1 cellular context compared by ENCODE assay signal in genomic region chr1:167722152-167722869, GRCh38.
TF ChIP-seq lines count a peak whose summit lies in the region.

No MANE protein-coding gene starts in this region.

TF ChIP-seq in K562, 482 proteins besides CTCF, POLR2A, EP300 and RAD21 (continued from another document and continues in another):
- TF ChIP-seq MBD1 (CRISPR knock-in tag; IDR thresholded peaks at IDR 0.05) (no peak), BDP1 (IDR thresholded peaks at IDR 0.05; ENCODE audit: insufficient read depth, insufficient read length) (no peak), TCFL5 (CRISPR knock-in tag; conservative IDR thresholded peaks at IDR 0.05) (no peak), CREBBP (IDR thresholded peaks at IDR 0.05; ENCODE audit: low read depth, low read length) (no peak), ERF (CRISPR knock-in tag; IDR thresholded peaks at IDR 0.05) (no peak), PTRF (tag; IDR thresholded peaks at IDR 0.05) (no peak), SLC30A9 (CRISPR knock-in tag; IDR thresholded peaks at IDR 0.05) (no peak), SRSF3 (IDR thresholded peaks at IDR 0.05; ENCODE audit: insufficient read depth, low read length) (no peak), SPI1 (IDR thresholded peaks at IDR 0.05; ENCODE audit: borderline replicate concordance, low read depth, low read length) (no peak), NKRF (IDR thresholded peaks at IDR 0.05; ENCODE audit: borderline replicate concordance) (peak; percentile 62; the same call in 1 of the 2 replicates), ZNF280B (CRISPR knock-in tag; IDR thresholded peaks at IDR 0.05) (no peak), HSF4 (CRISPR knock-in tag; IDR thresholded peaks at IDR 0.05; ENCODE audit: borderline replicate concordance) (no peak), ZNF212 (CRISPR knock-in tag; IDR thresholded peaks at IDR 0.05) (no peak), STAG1 (CRISPR knock-in tag; IDR thresholded peaks at IDR 0.05; ENCODE audit: borderline replicate concordance) (no peak), ZFP30 (CRISPR knock-in tag; IDR thresholded peaks at IDR 0.05; ENCODE audit: borderline replicate concordance) (no peak), ZBTB33 (CRISPR knock-in tag; IDR thresholded peaks at IDR 0.05) (no peak), WHSC1 (IDR thresholded peaks at IDR 0.05; ENCODE audit: low read length) (no peak), ZBED1 (IDR thresholded peaks at IDR 0.05) (no peak), EP400 (IDR thresholded peaks at IDR 0.05) (peak; percentile 55; the same call in 1 of the 2 replicates), NR3C1 (CRISPR knock-in tag; IDR thresholded peaks at IDR 0.05) (no peak), ZFPM2 (CRISPR knock-in tag; IDR thresholded peaks at IDR 0.05) (no peak), ASH1L (IDR thresholded peaks at IDR 0.05; ENCODE audit: borderline replicate concordance, low read depth, partially characterized antibody) (no peak), BRF1 (IDR thresholded peaks at IDR 0.05; ENCODE audit: borderline replicate concordance, extremely low read depth, insufficient read length) (no peak), CSDE1 (IDR thresholded peaks at IDR 0.05) (no peak), SRSF9 (IDR thresholded peaks at IDR 0.05; ENCODE audit: borderline replicate concordance, low read depth, low read length) (no peak), MIER1 (IDR thresholded peaks at IDR 0.05; ENCODE audit: low read depth) (no peak), CHD2 (IDR thresholded peaks at IDR 0.05; ENCODE audit: low read depth, low read length) (no peak), CAMTA2 (CRISPR knock-in tag; conservative IDR thresholded peaks at IDR 0.05) (no peak), ZFP36 (IDR thresholded peaks at IDR 0.05; ENCODE audit: low read depth, low read length, partially characterized antibody) (no peak), PYGO2 (tag; IDR thresholded peaks at IDR 0.05) (no peak), ATF1 (CRISPR knock-in tag; IDR thresholded peaks at IDR 0.05) (no peak), ATF1 (tag; IDR thresholded peaks at IDR 0.05) (no peak), KLF16 (IDR thresholded peaks at IDR 0.05) (no peak), ZNF77 (CRISPR knock-in tag; IDR thresholded peaks at IDR 0.05) (no peak), ILK (tag; IDR thresholded peaks at IDR 0.05; ENCODE audit: borderline replicate concordance, low read depth) (no peak), RAD51 (IDR thresholded peaks at IDR 0.05; ENCODE audit: borderline replicate concordance, low read depth) (no peak), SUPT5H (IDR thresholded peaks at IDR 0.05) (no peak), RFX5 (IDR thresholded peaks at IDR 0.05; ENCODE audit: low read depth, low read length) (no peak), TAF1 (IDR thresholded peaks at IDR 0.05; ENCODE audit: control insufficient read depth, extremely low read depth, insufficient read depth, low read length, severe bottlenecking) (peak; percentile 39)
- TF ChIP-seq, protein P1, sequence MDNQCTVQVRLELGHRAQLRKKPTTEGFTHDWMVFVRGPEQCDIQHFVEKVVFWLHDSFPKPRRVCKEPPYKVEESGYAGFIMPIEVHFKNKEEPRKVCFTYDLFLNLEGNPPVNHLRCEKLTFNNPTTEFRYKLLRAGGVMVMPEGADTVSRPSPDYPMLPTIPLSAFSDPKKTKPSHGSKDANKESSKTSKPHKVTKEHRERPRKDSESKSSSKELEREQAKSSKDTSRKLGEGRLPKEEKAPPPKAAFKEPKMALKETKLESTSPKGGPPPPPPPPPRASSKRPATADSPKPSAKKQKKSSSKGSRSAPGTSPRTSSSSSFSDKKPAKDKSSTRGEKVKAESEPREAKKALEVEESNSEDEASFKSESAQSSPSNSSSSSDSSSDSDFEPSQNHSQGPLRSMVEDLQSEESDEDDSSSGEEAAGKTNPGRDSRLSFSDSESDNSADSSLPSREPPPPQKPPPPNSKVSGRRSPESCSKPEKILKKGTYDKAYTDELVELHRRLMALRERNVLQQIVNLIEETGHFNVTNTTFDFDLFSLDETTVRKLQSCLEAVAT (IDR thresholded peaks at IDR 0.05), result peak; percentile 48 to 74; a peak in 1 of 4 replicates
- TF ChIP-seq, protein P2, sequence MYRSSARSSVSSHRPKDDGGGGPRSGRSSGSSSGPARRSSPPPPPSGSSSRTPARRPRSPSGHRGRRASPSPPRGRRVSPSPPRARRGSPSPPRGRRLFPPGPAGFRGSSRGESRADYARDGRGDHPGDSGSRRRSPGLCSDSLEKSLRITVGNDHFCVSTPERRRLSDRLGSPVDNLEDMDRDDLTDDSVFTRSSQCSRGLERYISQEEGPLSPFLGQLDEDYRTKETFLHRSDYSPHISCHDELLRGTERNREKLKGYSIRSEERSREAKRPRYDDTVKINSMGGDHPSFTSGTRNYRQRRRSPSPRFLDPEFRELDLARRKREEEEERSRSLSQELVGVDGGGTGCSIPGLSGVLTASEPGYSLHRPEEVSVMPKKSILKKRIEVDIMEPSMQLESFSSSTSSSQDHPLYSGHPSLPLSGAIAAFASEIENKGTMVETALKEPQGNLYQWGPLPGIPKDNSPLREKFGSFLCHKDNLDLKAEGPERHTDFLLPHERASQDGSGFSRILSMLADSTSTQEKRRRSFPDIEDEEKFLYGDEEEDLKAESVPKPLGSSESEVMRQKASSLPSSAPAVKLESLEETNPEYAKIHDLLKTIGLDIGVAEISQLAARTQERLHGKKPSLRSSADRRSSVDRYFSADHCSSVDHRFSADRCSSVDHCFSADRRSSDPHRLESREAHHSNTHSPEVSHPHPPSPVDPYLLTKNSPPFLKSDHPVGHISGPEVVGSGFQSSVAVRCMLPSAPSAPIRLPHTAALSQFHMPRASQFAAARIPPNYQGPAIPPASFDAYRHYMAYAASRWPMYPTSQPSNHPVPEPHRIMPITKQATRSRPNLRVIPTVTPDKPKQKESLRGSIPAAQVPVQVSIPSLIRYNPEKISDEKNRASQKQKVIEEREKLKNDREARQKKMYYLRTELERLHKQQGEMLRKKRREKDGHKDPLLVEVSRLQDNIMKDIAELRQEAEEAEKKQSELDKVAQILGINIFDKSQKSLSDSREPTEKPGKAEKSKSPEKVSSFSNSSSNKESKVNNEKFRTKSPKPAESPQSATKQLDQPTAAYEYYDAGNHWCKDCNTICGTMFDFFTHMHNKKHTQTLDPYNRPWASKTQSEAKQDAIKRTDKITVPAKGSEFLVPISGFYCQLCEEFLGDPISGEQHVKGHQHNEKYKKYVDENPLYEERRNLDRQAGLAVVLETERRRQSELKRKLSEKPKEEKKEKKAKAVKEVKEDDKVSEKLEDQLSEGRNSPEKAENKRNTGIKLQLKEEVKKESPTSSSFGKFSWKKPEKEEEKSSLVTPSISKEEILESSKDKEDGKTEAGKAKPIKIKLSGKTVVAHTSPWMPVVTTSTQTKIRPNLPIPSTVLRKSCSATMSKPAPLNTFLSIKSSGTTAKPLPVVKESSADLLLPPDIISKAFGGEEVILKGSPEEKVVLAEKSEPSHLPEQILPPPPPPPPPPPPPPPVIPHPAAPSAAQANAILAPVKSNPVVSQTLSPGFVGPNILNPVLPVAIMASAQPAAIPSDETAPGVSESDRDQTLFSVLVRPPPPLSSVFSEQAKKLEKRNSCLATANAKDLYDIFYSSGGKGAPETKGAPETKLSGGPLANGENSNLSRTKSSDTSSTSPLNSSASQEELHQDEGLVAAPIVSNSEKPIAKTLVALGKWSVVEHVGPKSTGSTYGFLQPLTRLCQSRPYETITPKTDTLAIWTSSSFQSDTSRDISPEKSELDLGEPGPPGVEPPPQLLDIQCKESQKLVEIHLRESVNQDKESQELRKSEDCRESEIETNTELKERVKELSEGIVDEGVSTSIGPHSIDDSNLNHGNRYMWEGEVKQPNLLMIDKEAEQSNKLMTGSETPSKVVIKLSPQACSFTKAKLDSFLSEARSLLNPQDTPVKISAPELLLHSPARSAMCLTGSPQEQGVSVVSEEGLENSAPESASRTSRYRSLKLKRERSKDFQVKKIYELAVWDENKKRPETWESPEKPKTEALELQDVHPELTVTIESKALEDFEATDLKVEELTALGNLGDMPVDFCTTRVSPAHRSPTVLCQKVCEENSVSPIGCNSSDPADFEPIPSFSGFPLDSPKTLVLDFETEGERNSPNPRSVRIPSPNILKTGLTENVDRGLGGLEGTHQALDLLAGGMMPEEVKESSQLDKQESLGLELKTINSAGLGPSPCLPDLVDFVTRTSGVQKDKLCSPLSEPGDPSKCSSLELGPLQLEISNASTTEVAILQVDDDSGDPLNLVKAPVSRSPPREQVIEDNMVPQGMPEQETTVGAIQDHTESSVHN (IDR thresholded peaks at IDR 0.05; ENCODE audit: borderline replicate concordance in 1 of 2, low read depth in 1 of 2), result no peak
- TF ChIP-seq, protein P3, sequence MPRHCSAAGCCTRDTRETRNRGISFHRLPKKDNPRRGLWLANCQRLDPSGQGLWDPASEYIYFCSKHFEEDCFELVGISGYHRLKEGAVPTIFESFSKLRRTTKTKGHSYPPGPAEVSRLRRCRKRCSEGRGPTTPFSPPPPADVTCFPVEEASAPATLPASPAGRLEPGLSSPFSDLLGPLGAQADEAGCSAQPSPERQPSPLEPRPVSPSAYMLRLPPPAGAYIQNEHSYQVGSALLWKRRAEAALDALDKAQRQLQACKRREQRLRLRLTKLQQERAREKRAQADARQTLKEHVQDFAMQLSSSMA (CRISPR knock-in tag; IDR thresholded peaks at IDR 0.05), result 0 out of 2 replicates have a peak, but pooled peaks have one; percentile 13
- TF ChIP-seq, protein P4, sequence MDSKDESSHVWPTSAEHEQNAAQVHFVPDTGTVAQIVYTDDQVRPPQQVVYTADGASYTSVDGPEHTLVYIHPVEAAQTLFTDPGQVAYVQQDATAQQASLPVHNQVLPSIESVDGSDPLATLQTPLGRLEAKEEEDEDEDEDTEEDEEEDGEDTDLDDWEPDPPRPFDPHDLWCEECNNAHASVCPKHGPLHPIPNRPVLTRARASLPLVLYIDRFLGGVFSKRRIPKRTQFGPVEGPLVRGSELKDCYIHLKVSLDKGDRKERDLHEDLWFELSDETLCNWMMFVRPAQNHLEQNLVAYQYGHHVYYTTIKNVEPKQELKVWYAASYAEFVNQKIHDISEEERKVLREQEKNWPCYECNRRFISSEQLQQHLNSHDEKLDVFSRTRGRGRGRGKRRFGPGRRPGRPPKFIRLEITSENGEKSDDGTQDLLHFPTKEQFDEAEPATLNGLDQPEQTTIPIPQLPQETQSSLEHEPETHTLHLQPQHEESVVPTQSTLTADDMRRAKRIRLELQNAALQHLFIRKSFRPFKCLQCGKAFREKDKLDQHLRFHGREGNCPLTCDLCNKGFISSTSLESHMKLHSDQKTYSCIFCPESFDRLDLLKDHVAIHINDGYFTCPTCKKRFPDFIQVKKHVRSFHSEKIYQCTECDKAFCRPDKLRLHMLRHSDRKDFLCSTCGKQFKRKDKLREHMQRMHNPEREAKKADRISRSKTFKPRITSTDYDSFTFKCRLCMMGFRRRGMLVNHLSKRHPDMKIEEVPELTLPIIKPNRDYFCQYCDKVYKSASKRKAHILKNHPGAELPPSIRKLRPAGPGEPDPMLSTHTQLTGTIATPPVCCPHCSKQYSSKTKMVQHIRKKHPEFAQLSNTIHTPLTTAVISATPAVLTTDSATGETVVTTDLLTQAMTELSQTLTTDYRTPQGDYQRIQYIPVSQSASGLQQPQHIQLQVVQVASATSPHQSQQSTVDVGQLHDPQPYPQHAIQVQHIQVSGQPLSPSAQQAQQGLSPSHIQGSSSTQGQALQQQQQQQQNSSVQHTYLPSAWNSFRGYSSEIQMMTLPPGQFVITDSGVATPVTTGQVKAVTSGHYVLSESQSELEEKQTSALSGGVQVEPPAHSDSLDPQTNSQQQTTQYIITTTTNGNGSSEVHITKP (IDR thresholded peaks at IDR 0.05; ENCODE audit: partially characterized antibody), result no peak
